ENCODE assay signal across 7 cellular contexts in the genomic region with DNA sequence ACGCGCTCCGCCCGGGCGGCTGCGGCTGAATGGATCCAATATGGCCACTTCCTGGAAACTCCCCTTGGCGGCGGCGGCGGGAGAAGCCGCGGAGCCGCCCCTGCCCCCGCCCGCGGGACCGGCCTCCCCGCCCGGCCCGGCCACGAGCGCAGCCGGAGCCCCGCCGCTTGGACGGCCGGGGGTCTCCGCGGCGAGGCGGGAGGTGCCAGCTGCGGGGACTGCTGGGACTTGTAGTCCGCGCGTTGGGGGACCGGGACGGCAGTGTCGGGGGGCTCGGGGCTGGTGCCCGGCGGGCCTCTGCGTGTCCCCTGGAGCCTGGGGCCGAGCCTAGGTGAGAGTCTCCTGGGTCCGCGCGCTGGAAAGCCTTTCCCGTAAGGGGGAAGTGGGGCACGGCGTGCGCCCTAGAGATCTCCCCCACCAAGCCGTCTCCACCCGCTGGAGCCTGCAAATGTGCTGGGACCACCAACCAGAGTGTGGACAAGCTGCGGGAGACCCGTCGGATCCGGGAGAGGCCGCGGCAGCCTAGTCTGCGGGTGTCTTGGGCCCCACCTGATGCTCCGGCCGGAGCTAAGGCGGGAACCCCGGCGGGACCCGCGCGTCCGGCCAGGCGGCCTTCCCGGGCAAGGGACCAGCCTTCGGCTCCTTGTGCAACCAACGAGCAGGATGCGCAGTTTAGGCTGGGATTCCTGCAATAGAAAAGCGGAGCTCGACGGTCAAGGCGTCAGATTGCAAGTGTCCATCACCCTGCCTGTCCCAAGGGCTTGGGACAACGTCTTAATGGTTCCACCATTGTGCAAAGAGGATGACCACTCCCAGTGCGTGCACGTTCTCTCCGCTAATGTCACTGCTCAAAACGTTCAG. TPM values are rescaled to one million over a fixed set of nuclear protein-coding genes. Genes with fewer than 3 reads are reported as not detected.
DNase-seq lines count a peak whose midpoint lies in the region; ATAC-seq and TF ChIP-seq lines count a peak whose summit lies in the region.

A gene with protein sequence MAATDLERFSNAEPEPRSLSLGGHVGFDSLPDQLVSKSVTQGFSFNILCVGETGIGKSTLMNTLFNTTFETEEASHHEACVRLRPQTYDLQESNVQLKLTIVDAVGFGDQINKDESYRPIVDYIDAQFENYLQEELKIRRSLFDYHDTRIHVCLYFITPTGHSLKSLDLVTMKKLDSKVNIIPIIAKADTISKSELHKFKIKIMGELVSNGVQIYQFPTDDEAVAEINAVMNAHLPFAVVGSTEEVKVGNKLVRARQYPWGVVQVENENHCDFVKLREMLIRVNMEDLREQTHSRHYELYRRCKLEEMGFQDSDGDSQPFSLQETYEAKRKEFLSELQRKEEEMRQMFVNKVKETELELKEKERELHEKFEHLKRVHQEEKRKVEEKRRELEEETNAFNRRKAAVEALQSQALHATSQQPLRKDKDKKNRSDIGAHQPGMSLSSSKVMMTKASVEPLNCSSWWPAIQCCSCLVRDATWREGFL (minus strand): TSS at position 31 of the 861 bp plus-strand sequence. CDS start 102 bp downstream, outside the sequence.

- peak within 1 kb of the TSS; percentile 65 for H3K4me3 ChIP-seq in HFF-Myc (replicated peaks; ENCODE audit: low read depth, low read length)
- H3K4me3 ChIP-seq in fibroblast of pulmonary artery (replicated peaks; ENCODE audit: low read depth, low read length), result peak within 1 kb of the TSS; percentile 72
- peak within 1 kb of the TSS; percentile 63 to 90 for H3K4me3 ChIP-seq in tibial artery

- intact Hi-C loops in tibial artery (cut with DNase I; ENCODE audit: low total_unique reads), result no loop called here

- H3K4me1 Mint-ChIP-seq in natural killer cell treated with Interleukin-12 subunit alpha and Interleukin-12 subunit beta and Interleukin-15 and Interleukin-18, amount 100 ng/mL, for 72 hours (ENCODE audit: low read depth in 2 of 2), result peaks cover 12 to 18% of the 10 kb centered on the region in 2 donors

- no peaks in the 10 kb centered on the region for H3K9me3 Mint-ChIP-seq in natural killer cell treated with Interleukin-12 subunit alpha and Interleukin-12 subunit beta and Interleukin-15 and Interleukin-18, amount 100 ng/mL, for 72 hours

- ATAC-seq in natural killer cell treated with Interleukin-12 subunit alpha and Interleukin-12 subunit beta and Interleukin-15 and Interleukin-18, amount 100 ng/mL, for 72 hours, result peak; percentile 82 to 84

- H3K27ac Mint-ChIP-seq in natural killer cell treated with Interleukin-12 subunit alpha and Interleukin-12 subunit beta and Interleukin-15 and Interleukin-18, amount 100 ng/mL, for 72 hours, result peak within 1 kb of the TSS; percentile 19 to 72

- no peaks in the 10 kb centered on the region for H3K27me3 ChIP-seq in tibial artery

- H3K27me3 Mint-ChIP-seq in natural killer cell treated with Interleukin-12 subunit alpha and Interleukin-12 subunit beta and Interleukin-15 and Interleukin-18, amount 100 ng/mL, for 72 hours, result peaks cover 36 to 42% of the 10 kb centered on the region in 2 donors

- peak within 1 kb of the TSS; percentile 77 for H3K4me3 Mint-ChIP-seq in natural killer cell treated with Interleukin-12 subunit alpha and Interleukin-12 subunit beta and Interleukin-15 and Interleukin-18, amount 100 ng/mL, for 72 hours

- no peaks in the 10 kb centered on the region for H3K36me3 Mint-ChIP-seq in natural killer cell treated with Interleukin-12 subunit alpha and Interleukin-12 subunit beta and Interleukin-15 and Interleukin-18, amount 100 ng/mL, for 72 hours

- no peak for TF ChIP-seq CTCF in GM13977 (IDR thresholded peaks at IDR 0.05; ENCODE audit: extremely low read depth, insufficient read depth, missing control alignments)
- TF ChIP-seq CTCF in HFF-Myc (IDR thresholded peaks at IDR 0.05; ENCODE audit: low read depth, low read length, missing control alignments), result no peak
- no peak for TF ChIP-seq CTCF in fibroblast of pulmonary artery (IDR thresholded peaks at IDR 0.05; ENCODE audit: low read length, missing control alignments)
- TF ChIP-seq CTCF in tibial artery (IDR thresholded peaks at IDR 0.05), result no peak

- no peaks in the 10 kb centered on the region for H3K36me3 ChIP-seq in tibial artery

- in situ Hi-C loops in GM13977 (cut with MboI; ENCODE audit: low pct_unique_long_range_greater_than_20kb, low sequenced_read_pairs, unreplicated experiment), result no loop called here

- DNase-seq in GM13977 (ENCODE audit: low spot score) (peak; percentile 90), HFF-Myc (ENCODE audit: extremely low read depth, low read depth) (no peak), NOMO-1 (lab: John Stamatoyannopoulos, UW; ENCODE audit: unreplicated experiment in 2 of 2) (peak; percentile 17 to 27), fibroblast of pulmonary artery (ENCODE audit: low read depth) (peak; percentile 43), tibial artery (peak; percentile 59 to 81)
- DNase-seq in activated T-helper 9 cell treated with anti-CD3 and anti-CD28 coated beads, Interleukin-2, amount 50 U/mL, for 16 hours (ENCODE audit: low read depth), result peak; percentile 34
- peak; percentile 75 for DNase-seq in natural killer cell treated with Interleukin-12 subunit alpha and Interleukin-12 subunit beta and Interleukin-15 and Interleukin-18, amount 100 ng/mL, for 72 hours (ENCODE audit: low spot score)

- peak within 1 kb of the TSS; percentile 85 to 98 for H3K27ac ChIP-seq in tibial artery

- H3K9me3 ChIP-seq in tibial artery, result no peaks in the 10 kb centered on the region

- peaks cover 0 to 58% (median 36%) of the 10 kb centered on the region in 4 donors for H3K4me1 ChIP-seq in tibial artery

RNA-seq across cellular contexts. Expression of the gene that starts here (rescaled TPM):
- 10 to 100 TPM; 16.2 to 30.4 TPM for total RNA-seq in natural killer cell treated with Interleukin-12 subunit alpha and Interleukin-12 subunit beta and Interleukin-15 and Interleukin-18, amount 100 ng/mL, for 72 hours
